9 cellular contexts compared by ENCODE assay signal in genomic region chr10:97869091-97870042, GRCh38. TPM values are rescaled to one million over a fixed set of nuclear protein-coding genes. Genes with fewer than 3 reads are reported as not detected.
A peak's percentile ranks its signal among the peaks of the same experiment; 100 is the strongest.
DNase-seq lines count a peak whose midpoint lies in the region; ATAC-seq and TF ChIP-seq lines count a peak whose summit lies in the region.
"Had no signal": no experiment of that assay in that cellular context is flagged by ENCODE, and none has a peak within 500 bp of the region (broad histone marks: within the 10 kb centered on the region; RNA-seq: fewer than 3 reads in every experiment).

No MANE protein-coding gene starts in this region.

- no peak overlapping the region for H3K4me3 ChIP-seq in cardiac fibroblast (replicated peaks in 1 of 2; ENCODE audit: low read depth in 2 of 2, low read length in 2 of 2)
- no peak overlapping the region for H3K4me3 ChIP-seq in kidney epithelial cell (ENCODE audit: low read depth, low read length)
- H3K4me3 ChIP-seq: HAP-1 had no signal

- H3K36me3 ChIP-seq in kidney epithelial cell (ENCODE audit: control insufficient read depth, insufficient read depth, low read length): no peaks in the 10 kb centered on the region
- H3K36me3 ChIP-seq: HAP-1 had no signal

- peak; percentile 94 for ATAC-seq in GM19023 (IDR thresholded peaks at IDR 0.05; ENCODE audit: unreplicated experiment)
- peak; percentile 96 for ATAC-seq in HG03175 (IDR thresholded peaks at IDR 0.05; ENCODE audit: unreplicated experiment)

- H3K27me3 ChIP-seq in kidney epithelial cell (ENCODE audit: control insufficient read depth, insufficient read depth, low read length): peaks cover 4% of the 10 kb centered on the region

- peak; percentile 93 for DNase-seq in AG20443 (ENCODE audit: low spot score)
- DNase-seq in NCI-H226: peak; percentile 80
- peak; percentile 58 for DNase-seq in activated CD4-positive, CD25-positive, alpha-beta regulatory T cell treated with anti-CD3 and anti-CD28 coated beads, Interleukin-2, amount 50 U/mL, for 16 hours (ENCODE audit: low read depth, low spot score)
- DNase-seq in cardiac fibroblast (ENCODE audit: low read depth in 2 of 2): peak; percentile 84 to 85
- peak; percentile 69 for DNase-seq in kidney epithelial cell (ENCODE audit: low read depth)
- peak; percentile 80 to 83 for DNase-seq in stimulated activated CD4-positive, alpha-beta T cell treated with anti-CD3 and anti-CD28 coated beads, Interleukin-2, amount 100 ng/mL, for 24 hours

- TF ChIP-seq CTCF in cardiac fibroblast (IDR thresholded peaks at IDR 0.05; ENCODE audit: low read depth, low read length) (peak; percentile 87), kidney epithelial cell (IDR thresholded peaks at IDR 0.05; ENCODE audit: insufficient read depth, low read length, poor library complexity, severe bottlenecking) (peak; percentile 90)

RNA-seq across cellular contexts. Expression of gene GOLGA7B, which starts 19.7 kb away (rescaled TPM):
- 1.2 and 2.7 TPM in 2 replicates for total RNA-seq in kidney epithelial cell
